In genomic region chr13:99495478-99496321, GRCh38 we compare ENCODE assay signal across 8 cellular contexts. TPM values are rescaled to one million over a fixed set of nuclear protein-coding genes. Genes with fewer than 3 reads are reported as not detected.
A peak's percentile ranks its signal among the peaks of the same experiment; 100 is the strongest.
DNase-seq lines count a peak whose midpoint lies in the region; ATAC-seq and TF ChIP-seq lines count a peak whose summit lies in the region.

No MANE protein-coding gene starts in this region.

- H3K27ac ChIP-seq in right lobe of liver (peak overlapping the region; percentile 77 to 83 (median 80)), transverse colon (peak overlapping the region; percentile 87 to 97 (median 94))

- TF ChIP-seq EP300 in transverse colon (IDR thresholded peaks at IDR 0.05; ENCODE audit: low read depth), result no peak

- H3K36me3 ChIP-seq in right lobe of liver (no peaks in the 10 kb centered on the region), transverse colon (no peaks in the 10 kb centered on the region)

- peak; percentile 38 to 48 (median 46) for ATAC-seq in T-cell (replicated peaks in 1 of 4)
- ATAC-seq in right lobe of liver, result peak in 2 of 4 donors; percentile 31 to 52
- no peak for ATAC-seq in sciatic nerve

- no peak for TF ChIP-seq POLR2A in right lobe of liver (IDR thresholded peaks at IDR 0.05)
- TF ChIP-seq POLR2A in transverse colon (IDR thresholded peaks at IDR 0.05), result no peak

- 37% methylated on average over 10 of the region's 10 CpGs for WGBS in right lobe of liver (ENCODE audit: insufficient coverage, low coverage, low lambda C conversion rate, missing lambda C conversion rate)
- WGBS in transverse colon (ENCODE audit: low coverage in 1 of 2), 2 donors, result 41 to 53% methylated on average over 7 to 10 of the region's 10 CpGs

- peak overlapping the region; percentile 30 to 66 (median 62) for H3K4me3 ChIP-seq in right lobe of liver
- H3K4me3 ChIP-seq in transverse colon, result peak overlapping the region in 3 of 4 donors; percentile 22 to 42 (median 35)

- H3K4me3 Mint-ChIP-seq in activated naive CD4-positive, alpha-beta T cell treated with anti-CD3 and anti-CD28 coated beads for 36 hours, result peak overlapping the region; percentile 82
- H3K4me3 Mint-ChIP-seq in T-cell, result peak overlapping the region; percentile 91 to 98 (median 98)

- CTCF ChIA-PET in activated naive CD4-positive, alpha-beta T cell treated with anti-CD3 and anti-CD28 coated beads for 36 hours (lab: Charles Lee), result interaction anchor here (0.8 kb wide), 1 partner anchor 60 kb away, joined by 3 read pairs; no protein-coding TSS in a partner anchor
- CTCF ChIA-PET in T-cell (lab: Charles Lee), result interaction anchor here (0.5 to 1.4 kb wide), 10 partner anchors 10 to 320 kb away, joined by 3 to 7 read pairs (median 3); no protein-coding TSS in a partner anchor

- H3K9me3 Mint-ChIP-seq in activated naive CD4-positive, alpha-beta T cell treated with anti-CD3 and anti-CD28 coated beads for 36 hours, result peaks cover 5% of the 10 kb centered on the region
- H3K9me3 Mint-ChIP-seq in T-cell, result peaks cover 3 to 6% (median 5%) of the 10 kb centered on the region in 3 donors

- TF ChIP-seq CTCF in right lobe of liver (IDR thresholded peaks at IDR 0.05), result no peak
- TF ChIP-seq CTCF in transverse colon (IDR thresholded peaks at IDR 0.05), result no peak

- H3K36me3 Mint-ChIP-seq in activated naive CD4-positive, alpha-beta T cell treated with anti-CD3 and anti-CD28 coated beads for 36 hours (ENCODE audit: low read depth), result peaks cover 1% of the 10 kb centered on the region
- H3K36me3 Mint-ChIP-seq in T-cell, result peaks cover 19% of the 10 kb centered on the region

- peaks cover 47% of the 10 kb centered on the region for H3K4me1 Mint-ChIP-seq in activated naive CD4-positive, alpha-beta T cell treated with anti-CD3 and anti-CD28 coated beads for 36 hours (ENCODE audit: low read depth)
- peaks cover 56 to 65% (median 63%) of the 10 kb centered on the region in 3 donors for H3K4me1 Mint-ChIP-seq in T-cell

- in situ Hi-C loops in transverse colon (cut with MboI; ENCODE audit: low pct_ligation_motif_present in 1 of 4, low pct_unique_long_range_greater_than_20kb in 1 of 4, low sequenced_read_pairs in 3 of 4), result no loop called here

- intact Hi-C loops in activated naive CD4-positive, alpha-beta T cell treated with anti-CD3 and anti-CD28 coated beads for 36 hours (cut with micrococcal nuclease), result loop anchor here (1.0 to 5.0 kb wide), 9 partner anchors 183 to 1177 kb away; partner anchors contain the start of genes GGACT, PCCA, TMTC4 and UBAC2
- intact Hi-C loops in right lobe of liver (cut with DNase I) (no loop called here), transverse colon (cut with DNase I; ENCODE audit: low total_unique reads) (no loop called here), sciatic nerve (cut with DNase I) (no loop called here)

- H3K4me1 ChIP-seq in right lobe of liver, result peaks cover 0 to 31% (median 9%) of the 10 kb centered on the region in 4 donors
- H3K4me1 ChIP-seq in transverse colon, result peaks cover 4 to 47% (median 12%) of the 10 kb centered on the region in 4 donors

- H3K27me3 Mint-ChIP-seq in activated naive CD4-positive, alpha-beta T cell treated with anti-CD3 and anti-CD28 coated beads for 36 hours (ENCODE audit: low read depth), result no peaks in the 10 kb centered on the region
- H3K27me3 Mint-ChIP-seq in T-cell, result no peaks in the 10 kb centered on the region

- POLR2A ChIA-PET in T-cell (lab: Charles Lee), result interaction anchor here (0.6 to 0.7 kb wide), 4 partner anchors 11 to 144 kb away, joined by 3 to 7 read pairs (median 4); no protein-coding TSS in a partner anchor

- no peaks in the 10 kb centered on the region for H3K27me3 ChIP-seq in right lobe of liver
- H3K27me3 ChIP-seq in transverse colon, result no peaks in the 10 kb centered on the region

- H3K9me3 ChIP-seq in right lobe of liver (no peaks in the 10 kb centered on the region), transverse colon (no peaks in the 10 kb centered on the region)

- H3K27ac Mint-ChIP-seq in activated naive CD4-positive, alpha-beta T cell treated with anti-CD3 and anti-CD28 coated beads for 36 hours, result peak overlapping the region; percentile 91
- peak overlapping the region; percentile 98 to 99 for H3K27ac Mint-ChIP-seq in T-cell

- no peak for DNase-seq in activated naive CD4-positive, alpha-beta T cell treated with anti-CD3 and anti-CD28 coated beads for 36 hours
- DNase-seq in activated naive CD4-positive, alpha-beta T cell treated with Interleukin-2 at 50 U/mL for 16 hours, result no peak
- DNase-seq in T-cell, result peak in 1 of 34 experiments; percentile 48
- no peak for DNase-seq in right lobe of liver
- no peak for DNase-seq in transverse colon
- no peak for DNase-seq in sciatic nerve (ENCODE audit: low spot score)
- DNase-seq in HuH-7 (ENCODE audit: low spot score), result no peak
- no peak for DNase-seq in NCI-H2196 treated with DMSO at 0.1 percent for 48 hours (lab: John Stamatoyannopoulos, UW; ENCODE audit: unreplicated experiment)

RNA-seq across cellular contexts. Expression of gene TM9SF2, which starts 5.6 kb away (rescaled TPM):
- 10 to 100 TPM; 35.2 to 36.4 TPM for total RNA-seq in activated naive CD4-positive, alpha-beta T cell treated with anti-CD3 and anti-CD28 coated beads for 36 hours
- total RNA-seq in T-cell (10 to 100 TPM; 43.2 to 54.0 (median 48.8) TPM), right lobe of liver (100 to 1,000 TPM in 1 of 6 experiments, 10 to 100 TPM in 5; 83.6 to 102 (median 92.2) TPM), transverse colon (100 to 1,000 TPM in 2 of 4 donors, 10 to 100 TPM in 2; 27.9 to 171 (median 116) TPM), sciatic nerve (84.3 TPM)
